8 cellular contexts compared by ENCODE assay signal in the genomic region with DNA sequence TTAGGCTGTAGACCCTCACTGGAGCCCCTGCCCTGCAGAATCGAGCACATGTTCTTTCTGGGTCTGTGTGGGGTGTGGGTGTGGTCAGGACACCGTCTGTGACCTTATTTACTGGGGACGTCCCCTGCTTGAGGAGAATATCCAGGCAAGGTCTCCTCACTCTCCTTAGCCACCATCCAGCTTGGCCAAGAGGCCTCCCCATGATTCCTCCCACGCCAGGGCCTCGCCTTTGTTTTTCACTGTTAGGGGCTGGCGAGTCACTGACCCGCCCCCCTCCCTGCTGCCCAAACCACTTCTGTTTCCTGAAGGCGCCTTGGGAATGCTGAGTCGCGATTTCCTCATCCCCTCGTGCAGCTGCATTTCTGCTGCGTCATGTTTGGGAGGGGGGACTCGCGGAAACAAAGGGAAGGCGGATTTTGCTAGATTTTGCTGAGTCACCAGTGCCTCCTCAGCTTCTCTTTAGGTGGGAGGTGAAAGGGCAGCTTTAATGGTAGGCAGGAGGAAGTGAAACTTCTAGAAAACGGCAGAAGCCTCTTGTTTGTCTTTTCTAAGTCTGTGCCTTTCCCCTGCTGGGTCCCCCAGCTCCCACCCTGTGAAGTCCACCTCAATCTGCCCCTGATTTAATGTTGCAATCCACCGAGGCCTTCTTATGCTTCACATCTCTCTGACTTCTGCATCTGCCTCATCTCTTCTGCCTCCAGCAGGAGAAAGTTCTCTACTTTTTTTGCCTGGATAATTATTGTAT. TPM values are rescaled to one million over a fixed set of nuclear protein-coding genes. Genes with fewer than 3 reads are reported as not detected.
A peak's percentile ranks its signal among the peaks of the same experiment; 100 is the strongest.
DNase-seq lines count a peak whose midpoint lies in the region; ATAC-seq and TF ChIP-seq lines count a peak whose summit lies in the region.

No MANE protein-coding gene starts in this region.

- peak overlapping the region; percentile 61 for H3K27ac ChIP-seq in 22Rv1

- peak; percentile 99 for DNase-seq in GM04504 (ENCODE audit: low read depth)
- peak; percentile 56 for DNase-seq in NCI-H2029 treated with DMSO at 0.1 percent for 48 hours (lab: John Stamatoyannopoulos, UW)
- DNase-seq in activated CD4-positive, CD25-positive, alpha-beta regulatory T cell treated with anti-CD3 and anti-CD28 coated beads, Interleukin-2, amount 50 U/mL, for 72 hours: peak; percentile 45
- DNase-seq in midbrain (lab: John Stamatoyannopoulos, UW): peak; percentile 88
- DNase-seq in stromal cell of bone marrow (ENCODE audit: low read depth): peak; percentile 99

- ATAC-seq in HG02763 (IDR thresholded peaks at IDR 0.05; ENCODE audit: unreplicated experiment) (peak; percentile 58), esophagus mucosa (peak; percentile 48)

- TF ChIP-seq CTCF in 22Rv1 (IDR thresholded peaks at IDR 0.05): no peak

RNA-seq across cellular contexts. Expression of gene HMOX1, which starts 4.0 kb away (rescaled TPM):
- 27.8 TPM for total RNA-seq in esophagus mucosa

RNA-seq across cellular contexts. Expression of gene MCM5, which starts 23.0 kb away (rescaled TPM):
- total RNA-seq in esophagus mucosa: 34.4 TPM

Comparison
In these comparisons a context has a peak if more than half of its experiments do, and no peak if none do; other contexts are left out.
1. Peak in every context shown above with its lines: DNase-seq, ATAC-seq and H3K27ac ChIP-seq.
2. DNase-seq: peak in every context shown above with its lines; median percentile 99 in GM04504; 99 in stromal cell of bone marrow; 88 in midbrain; 56 in NCI-H2029 treated with DMSO at 0.1 percent for 48 hours; 45 in activated CD4-positive, CD25-positive, alpha-beta regulatory T cell treated with anti-CD3 and anti-CD28 coated beads, Interleukin-2, amount 50 U/mL, for 72 hours.